ENCODE assay signal across 1 cellular context in the genomic region with DNA sequence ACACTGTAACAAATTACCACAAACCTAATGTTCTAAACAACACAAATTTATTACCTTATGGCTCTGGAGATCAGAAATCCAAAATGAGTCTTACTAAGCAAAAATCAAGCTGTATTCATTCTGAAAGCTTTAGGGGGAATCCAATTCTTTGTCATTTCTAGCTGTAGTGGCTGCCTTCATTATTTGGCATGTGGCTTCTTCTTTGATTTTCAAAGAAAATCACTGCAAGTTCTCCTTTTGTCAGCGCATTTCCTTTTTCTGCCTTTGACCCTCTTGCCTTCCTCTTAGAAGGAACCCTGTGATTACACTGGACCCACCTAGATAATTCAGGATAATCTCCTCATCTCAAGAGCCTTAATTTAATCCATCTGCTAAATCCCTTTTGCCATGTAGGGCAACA.
TF ChIP-seq lines count a peak whose summit lies in the region.

No MANE protein-coding gene starts in this region.

TF ChIP-seq in GM23338, 12 proteins besides CTCF, POLR2A, EP300 and RAD21 (continued from another document):
- TF ChIP-seq, protein P1, sequence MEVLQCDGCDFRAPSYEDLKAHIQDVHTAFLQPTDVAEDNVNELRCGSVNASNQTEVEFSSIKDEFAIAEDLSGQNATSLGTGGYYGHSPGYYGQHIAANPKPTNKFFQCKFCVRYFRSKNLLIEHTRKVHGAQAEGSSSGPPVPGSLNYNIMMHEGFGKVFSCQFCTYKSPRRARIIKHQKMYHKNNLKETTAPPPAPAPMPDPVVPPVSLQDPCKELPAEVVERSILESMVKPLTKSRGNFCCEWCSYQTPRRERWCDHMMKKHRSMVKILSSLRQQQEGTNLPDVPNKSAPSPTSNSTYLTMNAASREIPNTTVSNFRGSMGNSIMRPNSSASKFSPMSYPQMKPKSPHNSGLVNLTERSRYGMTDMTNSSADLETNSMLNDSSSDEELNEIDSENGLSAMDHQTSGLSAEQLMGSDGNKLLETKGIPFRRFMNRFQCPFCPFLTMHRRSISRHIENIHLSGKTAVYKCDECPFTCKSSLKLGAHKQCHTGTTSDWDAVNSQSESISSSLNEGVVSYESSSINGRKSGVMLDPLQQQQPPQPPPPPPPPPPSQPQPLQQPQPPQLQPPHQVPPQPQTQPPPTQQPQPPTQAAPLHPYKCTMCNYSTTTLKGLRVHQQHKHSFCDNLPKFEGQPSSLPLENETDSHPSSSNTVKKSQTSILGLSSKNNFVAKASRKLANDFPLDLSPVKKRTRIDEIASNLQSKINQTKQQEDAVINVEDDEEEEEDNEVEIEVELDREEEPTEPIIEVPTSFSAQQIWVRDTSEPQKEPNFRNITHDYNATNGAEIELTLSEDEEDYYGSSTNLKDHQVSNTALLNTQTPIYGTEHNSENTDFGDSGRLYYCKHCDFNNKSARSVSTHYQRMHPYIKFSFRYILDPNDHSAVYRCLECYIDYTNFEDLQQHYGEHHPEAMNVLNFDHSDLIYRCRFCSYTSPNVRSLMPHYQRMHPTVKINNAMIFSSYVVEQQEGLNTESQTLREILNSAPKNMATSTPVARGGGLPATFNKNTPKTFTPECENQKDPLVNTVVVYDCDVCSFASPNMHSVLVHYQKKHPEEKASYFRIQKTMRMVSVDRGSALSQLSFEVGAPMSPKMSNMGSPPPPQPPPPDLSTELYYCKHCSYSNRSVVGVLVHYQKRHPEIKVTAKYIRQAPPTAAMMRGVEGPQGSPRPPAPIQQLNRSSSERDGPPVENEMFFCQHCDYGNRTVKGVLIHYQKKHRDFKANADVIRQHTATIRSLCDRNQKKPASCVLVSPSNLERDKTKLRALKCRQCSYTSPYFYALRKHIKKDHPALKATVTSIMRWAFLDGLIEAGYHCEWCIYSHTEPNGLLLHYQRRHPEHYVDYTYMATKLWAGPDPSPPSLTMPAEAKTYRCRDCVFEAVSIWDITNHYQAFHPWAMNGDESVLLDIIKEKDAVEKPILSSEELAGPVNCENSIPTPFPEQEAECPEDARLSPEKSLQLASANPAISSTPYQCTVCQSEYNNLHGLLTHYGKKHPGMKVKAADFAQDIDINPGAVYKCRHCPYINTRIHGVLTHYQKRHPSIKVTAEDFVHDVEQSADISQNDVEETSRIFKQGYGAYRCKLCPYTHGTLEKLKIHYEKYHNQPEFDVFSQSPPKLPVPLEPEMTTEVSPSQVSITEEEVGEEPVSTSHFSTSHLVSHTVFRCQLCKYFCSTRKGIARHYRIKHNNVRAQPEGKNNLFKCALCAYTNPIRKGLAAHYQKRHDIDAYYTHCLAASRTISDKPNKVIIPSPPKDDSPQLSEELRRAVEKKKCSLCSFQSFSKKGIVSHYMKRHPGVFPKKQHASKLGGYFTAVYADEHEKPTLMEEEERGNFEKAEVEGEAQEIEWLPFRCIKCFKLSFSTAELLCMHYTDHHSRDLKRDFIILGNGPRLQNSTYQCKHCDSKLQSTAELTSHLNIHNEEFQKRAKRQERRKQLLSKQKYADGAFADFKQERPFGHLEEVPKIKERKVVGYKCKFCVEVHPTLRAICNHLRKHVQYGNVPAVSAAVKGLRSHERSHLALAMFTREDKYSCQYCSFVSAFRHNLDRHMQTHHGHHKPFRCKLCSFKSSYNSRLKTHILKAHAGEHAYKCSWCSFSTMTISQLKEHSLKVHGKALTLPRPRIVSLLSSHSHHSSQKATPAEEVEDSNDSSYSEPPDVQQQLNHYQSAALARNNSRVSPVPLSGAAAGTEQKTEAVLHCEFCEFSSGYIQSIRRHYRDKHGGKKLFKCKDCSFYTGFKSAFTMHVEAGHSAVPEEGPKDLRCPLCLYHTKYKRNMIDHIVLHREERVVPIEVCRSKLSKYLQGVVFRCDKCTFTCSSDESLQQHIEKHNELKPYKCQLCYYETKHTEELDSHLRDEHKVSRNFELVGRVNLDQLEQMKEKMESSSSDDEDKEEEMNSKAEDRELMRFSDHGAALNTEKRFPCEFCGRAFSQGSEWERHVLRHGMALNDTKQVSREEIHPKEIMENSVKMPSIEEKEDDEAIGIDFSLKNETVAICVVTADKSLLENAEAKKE (CRISPR knock-in tag; IDR thresholded peaks at IDR 0.05): no peak
